8 cellular contexts compared by ENCODE assay signal in genomic region chr9:13427587-13427986, GRCh38.
DNase-seq lines count a peak whose midpoint lies in the region; ATAC-seq, FAIRE-seq and TF ChIP-seq lines count a peak whose summit lies in the region.

No MANE protein-coding gene starts in this region.

- TF ChIP-seq POLR2A in body of pancreas (IDR thresholded peaks at IDR 0.05), result no peak

- H3K27me3 ChIP-seq in ACC112 (ENCODE audit: insufficient read depth, low read length) (no peaks in the 10 kb centered on the region), body of pancreas (no peaks in the 10 kb centered on the region), upper lobe of right lung (no peaks in the 10 kb centered on the region)

- ATAC-seq in body of pancreas (peak; percentile 47), upper lobe of right lung (no peak), HG03342 (IDR thresholded peaks at IDR 0.05; ENCODE audit: unreplicated experiment) (no peak), GM18858 (IDR thresholded peaks at IDR 0.05; ENCODE audit: unreplicated experiment) (no peak)

- H2AFZ ChIP-seq in ACC112 (ENCODE audit: low read length, unreplicated experiment), result peak overlapping the region; percentile 64

- WGBS in body of pancreas, 2 donors, result 0% methylated on average over 3 of the region's 3 CpGs

- H3K4me3 ChIP-seq in ACC112 (ENCODE audit: low read depth, low read length) (no peak overlapping the region), GM12875 (ENCODE audit: low read depth, low read length) (no peak overlapping the region), body of pancreas (no peak overlapping the region), upper lobe of right lung (no peak overlapping the region)

- TF ChIP-seq CTCF in GM12875 (IDR thresholded peaks at IDR 0.05; ENCODE audit: borderline replicate concordance, insufficient read depth, low read depth, low read length) (peak; percentile 28; the same call in 1 of the 2 replicates), body of pancreas (IDR thresholded peaks at IDR 0.05) (peak; percentile 59 to 82 (median 71)), upper lobe of right lung (IDR thresholded peaks at IDR 0.05) (peak; percentile 79)

- H3K36me3 ChIP-seq in ACC112 (ENCODE audit: insufficient read depth, low read length) (no peaks in the 10 kb centered on the region), body of pancreas (replicated peaks in 1 of 2; ENCODE audit: insufficient read depth in 1 of 2, low read depth in 2 of 2) (no peaks in the 10 kb centered on the region), upper lobe of right lung (no peaks in the 10 kb centered on the region)

- FAIRE-seq in islet of Langerhans (lab: Jason Lieb, UNC), result peak; percentile 97

- H3K4me1 ChIP-seq in ACC112 (ENCODE audit: control insufficient read depth, insufficient read depth, low read length, unreplicated experiment), result no peaks in the 10 kb centered on the region
- no peaks in the 10 kb centered on the region for H3K4me1 ChIP-seq in body of pancreas
- no peaks in the 10 kb centered on the region for H3K4me1 ChIP-seq in upper lobe of right lung

- no peaks in the 10 kb centered on the region for H3K79me2 ChIP-seq in ACC112 (ENCODE audit: control insufficient read depth, insufficient read depth, low read length, unreplicated experiment)

- peak; percentile 87 for DNase-seq in NCI-H2196 treated with DMSO at 0.1 percent for 48 hours (lab: John Stamatoyannopoulos, UW; ENCODE audit: unreplicated experiment)
- peak in 2 of 4 donors; percentile 16 to 43 for DNase-seq in body of pancreas
- DNase-seq in upper lobe of right lung, result no peak

- no peak overlapping the region for H3K27ac ChIP-seq in ACC112 (ENCODE audit: low read depth, low read length)
- H3K27ac ChIP-seq in body of pancreas, result no peak overlapping the region
- H3K27ac ChIP-seq in upper lobe of right lung, result no peak overlapping the region

- intact Hi-C loops in body of pancreas (cut with DNase I), result loop anchor here (5.0 kb wide), 1 partner anchor 925 kb away; no protein-coding TSS in a partner anchor
- intact Hi-C loops in upper lobe of right lung (cut with DNase I), result no loop called here

- H3K9me3 ChIP-seq in body of pancreas (no peaks in the 10 kb centered on the region), upper lobe of right lung (no peaks in the 10 kb centered on the region)

Comparison
In these comparisons a context has a peak if more than half of its experiments do, and no peak if none do; other contexts are left out.
1. CTCF ChIP-seq: peak in every context shown above with its lines; median percentile 79 in upper lobe of right lung; 71 in body of pancreas; 28 in GM12875.